ENCODE assay signal across 19 cellular contexts in the genomic region with DNA sequence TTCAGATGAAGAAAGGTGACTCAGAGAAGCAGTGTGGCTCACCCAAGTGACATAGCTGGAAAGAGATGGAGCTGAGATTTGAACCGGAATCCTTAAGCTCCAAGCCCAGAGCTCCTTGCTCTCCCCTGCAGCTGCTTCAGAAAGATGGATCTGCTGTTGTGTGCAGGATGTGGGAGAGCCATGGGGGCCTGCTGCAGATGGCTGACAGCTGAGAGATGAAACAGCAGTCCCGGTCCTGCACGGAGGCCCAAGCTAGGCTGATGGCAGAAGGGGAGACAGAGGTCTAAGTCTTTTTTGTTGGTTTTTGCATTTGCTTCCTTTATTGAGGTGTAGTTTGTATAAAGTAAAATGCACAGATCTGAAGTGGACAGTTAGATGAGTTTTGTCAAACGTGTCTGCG.
"Had no signal": no experiment of that assay in that cellular context is flagged by ENCODE, and none has a peak within 500 bp of the region (broad histone marks: within the 10 kb centered on the region; RNA-seq: fewer than 3 reads in every experiment).

No MANE protein-coding gene starts in this region.

- H3K27ac ChIP-seq: RWPE1 had no signal

- ATAC-seq: Panc1, PC-3, SK-N-SH treated with all-trans-retinoic acid at 6 μM for 48 hours had no signal

- DNase-seq: KBM-7, MV-4-11, NCI-H1048, NCI-H1105 treated with DMSO at 0.1 percent for 48 hours, NCI-H1417 treated with DMSO at 0.1 percent for 48 hours, NCI-H146, NCI-H1694 treated with DMSO at 0.1 percent for 48 hours, NCI-H1930, NCI-H2081, NCI-H2107, NCI-H2227 treated with DMSO at 0.1 percent for 48 hours, NCI-H524, NCI-H748 treated with DMSO at 0.1 percent for 48 hours, SHP77, T-helper 1 cell had no signal
